Comparison of ENCODE assay signal across 8 cellular contexts in genomic region chr14:58152569-58152857, GRCh38. TPM values are rescaled to one million over a fixed set of nuclear protein-coding genes. Genes with fewer than 3 reads are reported as not detected.
A peak's percentile ranks its signal among the peaks of the same experiment; 100 is the strongest.
DNase-seq lines count a peak whose midpoint lies in the region; ATAC-seq and TF ChIP-seq lines count a peak whose summit lies in the region.

No MANE protein-coding gene starts in this region.

- H3K9me3 ChIP-seq in Loucy (ENCODE audit: insufficient read depth, low read depth, low read length) (no peaks in the 10 kb centered on the region), neural progenitor cell (ENCODE audit: low read depth) (no peaks in the 10 kb centered on the region)

- H3K27me3 Mint-ChIP-seq in effector memory CD8-positive, alpha-beta T cell, result peaks cover 59 to 63% of the 10 kb centered on the region in 2 donors
- H3K27me3 Mint-ChIP-seq in neural progenitor cell (ENCODE audit: insufficient read depth, low read depth), result peaks cover 9% of the 10 kb centered on the region

- H4K20me1 ChIP-seq in Loucy (ENCODE audit: insufficient read depth, low read length, poor library complexity, severe bottlenecking) (no peaks in the 10 kb centered on the region), neural progenitor cell (ENCODE audit: low read depth) (peaks cover 6% of the 10 kb centered on the region)

- TF ChIP-seq CTCF in GM12865 (IDR thresholded peaks at IDR 0.05; ENCODE audit: insufficient read depth, low read depth, low read length, missing control alignments), result no peak
- TF ChIP-seq CTCF in Loucy (conservative IDR thresholded peaks at IDR 0.05; ENCODE audit: low read length), result no peak
- no peak for TF ChIP-seq CTCF in neural progenitor cell (IDR thresholded peaks at IDR 0.05)

- no peak for ATAC-seq in effector memory CD8-positive, alpha-beta T cell (replicated peaks)
- ATAC-seq in HG02973 (IDR thresholded peaks at IDR 0.05; ENCODE audit: unreplicated experiment), result no peak
- ATAC-seq in HG03108 (IDR thresholded peaks at IDR 0.05; ENCODE audit: unreplicated experiment), result no peak
- ATAC-seq in GM18867 (IDR thresholded peaks at IDR 0.05; ENCODE audit: unreplicated experiment), result no peak

- H3K4me1 Mint-ChIP-seq in effector memory CD8-positive, alpha-beta T cell (ENCODE audit: low read depth in 2 of 2), result peaks cover 11 to 12% of the 10 kb centered on the region in 2 donors
- H3K4me1 Mint-ChIP-seq in neural progenitor cell, result peaks cover 16% of the 10 kb centered on the region

- H3K9ac ChIP-seq in Loucy (ENCODE audit: low read depth, low read length, poor library complexity, severe bottlenecking), result no peak overlapping the region
- H3K9ac ChIP-seq in neural progenitor cell, result no peak overlapping the region

- H3K9me2 ChIP-seq in Loucy (replicated peaks; ENCODE audit: low read depth, low read length), result no peaks in the 10 kb centered on the region

- peaks cover 32% of the 10 kb centered on the region for H3K27me3 ChIP-seq in Loucy (ENCODE audit: insufficient read depth, low read length, poor library complexity, severe bottlenecking)
- peaks cover 13% of the 10 kb centered on the region for H3K27me3 ChIP-seq in neural progenitor cell

- no peaks in the 10 kb centered on the region for H3K9me3 Mint-ChIP-seq in effector memory CD8-positive, alpha-beta T cell
- no peaks in the 10 kb centered on the region for H3K9me3 Mint-ChIP-seq in neural progenitor cell

- H3K36me3 Mint-ChIP-seq in effector memory CD8-positive, alpha-beta T cell (ENCODE audit: insufficient read depth), result no peaks in the 10 kb centered on the region
- H3K36me3 Mint-ChIP-seq in neural progenitor cell, result no peaks in the 10 kb centered on the region

- H2AFZ ChIP-seq in Loucy (ENCODE audit: low read length) (peak overlapping the region; percentile 96), neural progenitor cell (replicated peaks) (peak overlapping the region; percentile 98)

- peak overlapping the region; percentile 89 for H3K4me2 ChIP-seq in Loucy (ENCODE audit: low read depth, low read length, poor library complexity, severe bottlenecking)
- peak overlapping the region; percentile 83 for H3K4me2 ChIP-seq in neural progenitor cell

- H3K79me2 ChIP-seq in Loucy (ENCODE audit: insufficient read depth, low read length) (no peaks in the 10 kb centered on the region), neural progenitor cell (ENCODE audit: low read depth) (peaks cover 32% of the 10 kb centered on the region)

- H3K4me1 ChIP-seq in Loucy (ENCODE audit: insufficient read depth, low read length, poor library complexity, severe bottlenecking), result peaks cover 6% of the 10 kb centered on the region
- H3K4me1 ChIP-seq in neural progenitor cell, result peaks cover 28% of the 10 kb centered on the region

- peak overlapping the region; percentile 58 for H3K4me3 ChIP-seq in GM12865 (ENCODE audit: low read depth, low read length)
- H3K4me3 ChIP-seq in Loucy (ENCODE audit: low read length, poor library complexity, severe bottlenecking), result peak overlapping the region; percentile 74
- peak overlapping the region; percentile 97 for H3K4me3 ChIP-seq in neural progenitor cell

- peak overlapping the region; percentile 77 to 79 for H3K4me3 Mint-ChIP-seq in effector memory CD8-positive, alpha-beta T cell
- H3K4me3 Mint-ChIP-seq in neural progenitor cell, result peak overlapping the region; percentile 94

- no peaks in the 10 kb centered on the region for H3K36me3 ChIP-seq in Loucy (ENCODE audit: insufficient read depth, low read length)
- no peaks in the 10 kb centered on the region for H3K36me3 ChIP-seq in neural progenitor cell

- no peak overlapping the region for H3K27ac Mint-ChIP-seq in effector memory CD8-positive, alpha-beta T cell
- H3K27ac Mint-ChIP-seq in neural progenitor cell, result peak overlapping the region; percentile 60

- H3F3A ChIP-seq in Loucy (ENCODE audit: low read depth) (no peaks in the 10 kb centered on the region), neural progenitor cell (ENCODE audit: low read depth) (peaks cover 34% of the 10 kb centered on the region)

- H3K27ac ChIP-seq in neural progenitor cell, result no peak overlapping the region

- DNase-seq in GM12865 (ENCODE audit: low read depth) (no peak), neural progenitor cell (ENCODE audit: low spot score) (no peak), RKO (ENCODE audit: low spot score) (no peak)
- DNase-seq in effector memory CD8-positive, alpha-beta T cell, result no peak

RNA-seq across cellular contexts. Expression of gene ARMH4, which starts 0.5 kb away (rescaled TPM):
- 23.0 and 29.0 TPM in 2 replicates for total RNA-seq in neural progenitor cell (ENCODE audit: low replicate concordance)

RNA-seq across cellular contexts. Expression of gene ACTR10, which starts 47.4 kb away (rescaled TPM):
- total RNA-seq in neural progenitor cell (ENCODE audit: low replicate concordance), result 59.2 and 119 TPM in 2 replicates
